In genomic region chr7:155804897-155805825, GRCh38 we compare ENCODE assay signal across 8 cellular contexts. TPM values are rescaled to one million over a fixed set of nuclear protein-coding genes. Genes with fewer than 3 reads are reported as not detected.
A peak's percentile ranks its signal among the peaks of the same experiment; 100 is the strongest.
DNase-seq lines count a peak whose midpoint lies in the region; ATAC-seq and TF ChIP-seq lines count a peak whose summit lies in the region.

No MANE protein-coding gene starts in this region.

- H3K4me3 ChIP-seq in GM12864 (ENCODE audit: low read depth, low read length) (no peak overlapping the region), NT2/D1 (ENCODE audit: insufficient read length, low read depth) (peak overlapping the region; percentile 31), Caco-2 (ENCODE audit: low read depth, low read length) (no peak overlapping the region), ascending aorta (peak overlapping the region in 1 of 2 donors; percentile 51)

- POLR2A ChIA-PET in Caco-2 (lab: Charles Lee): no interaction called here

- H3K27me3 Mint-ChIP-seq in activated naive CD4-positive, alpha-beta T cell treated with anti-CD3 and anti-CD28 coated beads for 36 hours (ENCODE audit: low read depth): peaks cover 54% of the 10 kb centered on the region
- peaks cover 17% of the 10 kb centered on the region for H3K27me3 Mint-ChIP-seq in progenitor cell of endocrine pancreas
- no peaks in the 10 kb centered on the region for H3K27me3 Mint-ChIP-seq in Caco-2 (ENCODE audit: insufficient read depth, unreplicated experiment)

- H3K4me1 ChIP-seq in NT2/D1 (ENCODE audit: insufficient read depth, insufficient read length) (peaks cover 8% of the 10 kb centered on the region), Caco-2 (peaks cover 24% of the 10 kb centered on the region), ascending aorta (peaks cover 6 to 15% of the 10 kb centered on the region in 2 donors)

- peak overlapping the region; percentile 17 for H3K4me3 Mint-ChIP-seq in activated naive CD4-positive, alpha-beta T cell treated with anti-CD3 and anti-CD28 coated beads for 36 hours
- peak overlapping the region; percentile 37 for H3K4me3 Mint-ChIP-seq in progenitor cell of endocrine pancreas (ENCODE audit: low read depth)
- H3K4me3 Mint-ChIP-seq in Caco-2 (ENCODE audit: unreplicated experiment): no peak overlapping the region

- CTCF ChIA-PET in activated naive CD4-positive, alpha-beta T cell treated with anti-CD3 and anti-CD28 coated beads for 36 hours (lab: Charles Lee): interaction anchor here (1.0 kb wide), 1 partner anchor 34 kb away, joined by 3 read pairs; no protein-coding TSS in a partner anchor
- CTCF ChIA-PET in Caco-2 (lab: Charles Lee): no interaction called here

- H3K27me3 ChIP-seq in NT2/D1 (ENCODE audit: insufficient read depth, insufficient read length): peaks cover 81% of the 10 kb centered on the region
- H3K27me3 ChIP-seq in Caco-2 (replicated peaks; ENCODE audit: control insufficient read depth, insufficient read depth, low read length): no peaks in the 10 kb centered on the region; the same call in 1 of the 2 replicates
- peaks cover 9% of the 10 kb centered on the region for H3K27me3 ChIP-seq in ascending aorta

- H3K9me3 ChIP-seq in NT2/D1 (ENCODE audit: insufficient read depth, low read length) (peaks cover 10% of the 10 kb centered on the region; the same call in 1 of the 2 replicates), Caco-2 (no peaks in the 10 kb centered on the region), ascending aorta (no peaks in the 10 kb centered on the region)

- H3K9ac ChIP-seq in NT2/D1 (ENCODE audit: insufficient read length, low read depth): peak overlapping the region; percentile 44

- H3K36me3 ChIP-seq in NT2/D1 (ENCODE audit: insufficient read depth, insufficient read length, low read length): no peaks in the 10 kb centered on the region
- H3K36me3 ChIP-seq in Caco-2 (ENCODE audit: control insufficient read depth, insufficient read depth, low read length): no peaks in the 10 kb centered on the region
- H3K36me3 ChIP-seq in ascending aorta: no peaks in the 10 kb centered on the region

- no peaks in the 10 kb centered on the region for H3K36me3 Mint-ChIP-seq in activated naive CD4-positive, alpha-beta T cell treated with anti-CD3 and anti-CD28 coated beads for 36 hours (ENCODE audit: low read depth)
- H3K36me3 Mint-ChIP-seq in progenitor cell of endocrine pancreas (ENCODE audit: insufficient read depth): peaks cover 9% of the 10 kb centered on the region
- H3K36me3 Mint-ChIP-seq in Caco-2 (ENCODE audit: insufficient read depth, unreplicated experiment): peaks cover 17% of the 10 kb centered on the region

- intact Hi-C loops in activated naive CD4-positive, alpha-beta T cell treated with anti-CD3 and anti-CD28 coated beads for 36 hours (cut with micrococcal nuclease): loop anchor here (5.0 kb wide), 5 partner anchors 348 to 1887 kb away; partner anchors contain the start of genes EN2, LMBR1 and NOM1
- intact Hi-C loops in Caco-2 (cut with micrococcal nuclease; ENCODE audit: unreplicated experiment) (no loop called here), ascending aorta (cut with DNase I) (no loop called here)

- TF ChIP-seq CTCF in GM12864 (IDR thresholded peaks at IDR 0.05; ENCODE audit: low read depth, low read length, missing control alignments): peak; percentile 50
- peak; percentile 81 for TF ChIP-seq CTCF in progenitor cell of endocrine pancreas (IDR thresholded peaks at IDR 0.05; ENCODE audit: unreplicated experiment)
- no peak for TF ChIP-seq CTCF in Caco-2 (IDR thresholded peaks at IDR 0.05; ENCODE audit: insufficient read depth in 1 of 2, low read depth in 1 of 2, low read length in 1 of 2, severe bottlenecking in 1 of 2, unreplicated experiment in 1 of 2)
- no peak for TF ChIP-seq CTCF in ascending aorta (IDR thresholded peaks at IDR 0.05)

- BruUV-seq in Caco-2 (replicated peaks; lab: Mats Ljungman, UMichigan): no TSS peak

- peak; percentile 49 for ATAC-seq in HG02973 (IDR thresholded peaks at IDR 0.05; ENCODE audit: unreplicated experiment)

- no peak overlapping the region for H3K27ac Mint-ChIP-seq in activated naive CD4-positive, alpha-beta T cell treated with anti-CD3 and anti-CD28 coated beads for 36 hours
- H3K27ac Mint-ChIP-seq in progenitor cell of endocrine pancreas: no peak overlapping the region
- H3K27ac Mint-ChIP-seq in Caco-2 (ENCODE audit: unreplicated experiment): no peak overlapping the region

- peaks cover 25% of the 10 kb centered on the region for H3K4me1 Mint-ChIP-seq in activated naive CD4-positive, alpha-beta T cell treated with anti-CD3 and anti-CD28 coated beads for 36 hours (ENCODE audit: low read depth)
- H3K4me1 Mint-ChIP-seq in progenitor cell of endocrine pancreas (ENCODE audit: low read depth) (peaks cover 20% of the 10 kb centered on the region), Caco-2 (ENCODE audit: low read depth, unreplicated experiment) (no peaks in the 10 kb centered on the region)

- DNase-seq in GM12864 (ENCODE audit: low read depth): no peak
- peak; percentile 75 for DNase-seq in NT2/D1 (ENCODE audit: low read depth, low spot score)
- peak; percentile 65 for DNase-seq in activated naive CD4-positive, alpha-beta T cell treated with anti-CD3 and anti-CD28 coated beads for 36 hours
- peak; percentile 79 for DNase-seq in germinal center (ENCODE audit: low spot score)
- peak; percentile 85 for DNase-seq in progenitor cell of endocrine pancreas (ENCODE audit: low spot score, unreplicated experiment)
- DNase-seq in Caco-2: no peak
- DNase-seq in ascending aorta (ENCODE audit: low spot score in 2 of 2): no peak

- H3K27ac ChIP-seq in ascending aorta: no peak overlapping the region

- H3K9me3 Mint-ChIP-seq in activated naive CD4-positive, alpha-beta T cell treated with anti-CD3 and anti-CD28 coated beads for 36 hours: no peaks in the 10 kb centered on the region
- H3K9me3 Mint-ChIP-seq in progenitor cell of endocrine pancreas (ENCODE audit: low read depth) (no peaks in the 10 kb centered on the region), Caco-2 (ENCODE audit: unreplicated experiment) (no peaks in the 10 kb centered on the region)

RNA-seq across cellular contexts. Expression of gene SHH, which starts 7.1 kb away (rescaled TPM):
- not detected for total RNA-seq in activated naive CD4-positive, alpha-beta T cell treated with anti-CD3 and anti-CD28 coated beads for 36 hours
- total RNA-seq in progenitor cell of endocrine pancreas: 35.8 and 47.1 TPM in 2 replicates
- total RNA-seq in Caco-2 (2022): 4.7 and 6.2 TPM in 2 replicates
- 0.11 TPM for total RNA-seq in ascending aorta

Comparison
In these comparisons a context has a peak if more than half of its experiments do, and no peak if none do; other contexts are left out.
1. DNase-seq: peak in NT2/D1 (single experiment), activated naive CD4-positive, alpha-beta T cell treated with anti-CD3 and anti-CD28 coated beads for 36 hours (single experiment), germinal center (single experiment) and progenitor cell of endocrine pancreas (single experiment); none in GM12864 (single experiment), Caco-2 (0 of 2) and ascending aorta (0 of 2).
2. CTCF ChIP-seq: peak in GM12864 (single experiment) and progenitor cell of endocrine pancreas (single experiment); none in Caco-2 (0 of 2) and ascending aorta (0 of 3).